Comparison of ENCODE assay signal across 18 cellular contexts in genomic region chr3:24460974-24461373, GRCh38. TPM values are rescaled to one million over a fixed set of nuclear protein-coding genes. Genes with fewer than 3 reads are reported as not detected.
"Had no signal": no experiment of that assay in that cellular context is flagged by ENCODE, and none has a peak within 500 bp of the region (broad histone marks: within the 10 kb centered on the region; RNA-seq: fewer than 3 reads in every experiment).

No MANE protein-coding gene starts in this region.

- H3K4me2 ChIP-seq: hepatocyte, neural progenitor cell had no signal

- H3K36me3 ChIP-seq: neural progenitor cell, pancreas, upper lobe of left lung had no signal

- DNase-seq: activated B cell treated with CpG ODN at 0.5 μM for 24 hours; activated CD4-positive, alpha-beta T cell treated with anti-CD3 and anti-CD28 coated beads for 48 hours; activated CD8-positive, alpha-beta T cell treated with anti-CD3 and anti-CD28 coated beads for 36 hours; activated effector memory CD4-positive, alpha-beta T cell treated with Interleukin-2 at 50 U/mL for 16 hours; activated naive CD4-positive, alpha-beta T cell treated with anti-CD3 and anti-CD28 coated beads, Interleukin-2, amount 50 U/mL, for 16 hours; activated T-cell treated with anti-CD3 and anti-CD28 coated beads, Interleukin-2, amount 50 U/mL, for 4 hours; effector memory CD4-positive, alpha-beta T cell; kidney; naive B cell; pancreas; stimulated activated CD4-positive, alpha-beta T cell treated with anti-CD3 and anti-CD28 coated beads, Interleukin-4, amount 100 ng/mL, for 24 hours; stimulated activated CD8-positive, alpha-beta memory T cell treated with anti-CD3 and anti-CD28 coated beads, Interleukin-4, amount 100 ng/mL, for 48 hours; stimulated activated naive CD4-positive, alpha-beta T cell treated with Interleukin-2 at 50 U/mL for 16 hours; SW 1271; upper lobe of left lung had no signal

- H2AFZ ChIP-seq: hepatocyte, neural progenitor cell had no signal

- ATAC-seq: activated CD8-positive, alpha-beta T cell treated with anti-CD3 and anti-CD28 coated beads for 36 hours; activated T-cell treated with anti-CD3 and anti-CD28 coated beads, Interleukin-2, amount 50 U/mL, for 4 hours had no signal

- H3K27ac ChIP-seq: neural progenitor cell, pancreas, upper lobe of left lung had no signal

- H3K4me3 ChIP-seq: hepatocyte, neural progenitor cell, pancreas, upper lobe of left lung had no signal

- H3K27me3 ChIP-seq: hepatocyte, neural progenitor cell, pancreas, upper lobe of left lung had no signal

- H3K9me3 ChIP-seq: pancreas, upper lobe of left lung had no signal

- H3K9ac ChIP-seq: neural progenitor cell had no signal

- H3K4me1 ChIP-seq: upper lobe of left lung had no signal

RNA-seq across cellular contexts. Expression of gene THRB, which starts 33.7 kb away (rescaled TPM):
- total RNA-seq: activated CD8-positive, alpha-beta T cell treated with anti-CD3 and anti-CD28 coated beads for 36 hours; activated T-cell treated with anti-CD3 and anti-CD28 coated beads, Interleukin-2, amount 50 U/mL, for 4 hours; T-helper 2 cell treated with Interferon-gamma antibody and Interleukin-4, amounts not matched to agents 100 ng/mL and 5 ng/mL, for 36 hours had no signal
